1 cellular context compared by ENCODE assay signal in genomic region chr11:102061276-102061675, GRCh38.
TF ChIP-seq lines count a peak whose summit lies in the region.

No MANE protein-coding gene starts in this region.

TF ChIP-seq in SK-N-SH, 30 proteins besides CTCF, POLR2A, EP300 and RAD21 (continued from another document):
- TF ChIP-seq MAX (IDR thresholded peaks at IDR 0.05; ENCODE audit: low read depth) = no peak
- TF ChIP-seq YY1 (IDR thresholded peaks at IDR 0.05; ENCODE audit: low read depth) = peak; percentile 39; the same call in 1 of the 2 replicates
- no peak for TF ChIP-seq USF2 (IDR thresholded peaks at IDR 0.05; ENCODE audit: borderline replicate concordance, low read depth, low read length)
- peak; percentile 20; the same call in 1 of the 2 replicates for TF ChIP-seq SMC3 (IDR thresholded peaks at IDR 0.05; ENCODE audit: low read depth, low read length)
- no peak for TF ChIP-seq ZBTB33 (IDR thresholded peaks at IDR 0.05; ENCODE audit: borderline replicate concordance, low read depth)
- TF ChIP-seq ELF1 (IDR thresholded peaks at IDR 0.05) = no peak
